ENCODE assay signal across 1 cellular context in genomic region chr7:7706101-7706511, GRCh38.
TF ChIP-seq lines count a peak whose summit lies in the region.

No MANE protein-coding gene starts in this region.

TF ChIP-seq in GM12878, 131 proteins besides CTCF, POLR2A, EP300 and RAD21 (continued from another document):
- TF ChIP-seq, protein P1, sequence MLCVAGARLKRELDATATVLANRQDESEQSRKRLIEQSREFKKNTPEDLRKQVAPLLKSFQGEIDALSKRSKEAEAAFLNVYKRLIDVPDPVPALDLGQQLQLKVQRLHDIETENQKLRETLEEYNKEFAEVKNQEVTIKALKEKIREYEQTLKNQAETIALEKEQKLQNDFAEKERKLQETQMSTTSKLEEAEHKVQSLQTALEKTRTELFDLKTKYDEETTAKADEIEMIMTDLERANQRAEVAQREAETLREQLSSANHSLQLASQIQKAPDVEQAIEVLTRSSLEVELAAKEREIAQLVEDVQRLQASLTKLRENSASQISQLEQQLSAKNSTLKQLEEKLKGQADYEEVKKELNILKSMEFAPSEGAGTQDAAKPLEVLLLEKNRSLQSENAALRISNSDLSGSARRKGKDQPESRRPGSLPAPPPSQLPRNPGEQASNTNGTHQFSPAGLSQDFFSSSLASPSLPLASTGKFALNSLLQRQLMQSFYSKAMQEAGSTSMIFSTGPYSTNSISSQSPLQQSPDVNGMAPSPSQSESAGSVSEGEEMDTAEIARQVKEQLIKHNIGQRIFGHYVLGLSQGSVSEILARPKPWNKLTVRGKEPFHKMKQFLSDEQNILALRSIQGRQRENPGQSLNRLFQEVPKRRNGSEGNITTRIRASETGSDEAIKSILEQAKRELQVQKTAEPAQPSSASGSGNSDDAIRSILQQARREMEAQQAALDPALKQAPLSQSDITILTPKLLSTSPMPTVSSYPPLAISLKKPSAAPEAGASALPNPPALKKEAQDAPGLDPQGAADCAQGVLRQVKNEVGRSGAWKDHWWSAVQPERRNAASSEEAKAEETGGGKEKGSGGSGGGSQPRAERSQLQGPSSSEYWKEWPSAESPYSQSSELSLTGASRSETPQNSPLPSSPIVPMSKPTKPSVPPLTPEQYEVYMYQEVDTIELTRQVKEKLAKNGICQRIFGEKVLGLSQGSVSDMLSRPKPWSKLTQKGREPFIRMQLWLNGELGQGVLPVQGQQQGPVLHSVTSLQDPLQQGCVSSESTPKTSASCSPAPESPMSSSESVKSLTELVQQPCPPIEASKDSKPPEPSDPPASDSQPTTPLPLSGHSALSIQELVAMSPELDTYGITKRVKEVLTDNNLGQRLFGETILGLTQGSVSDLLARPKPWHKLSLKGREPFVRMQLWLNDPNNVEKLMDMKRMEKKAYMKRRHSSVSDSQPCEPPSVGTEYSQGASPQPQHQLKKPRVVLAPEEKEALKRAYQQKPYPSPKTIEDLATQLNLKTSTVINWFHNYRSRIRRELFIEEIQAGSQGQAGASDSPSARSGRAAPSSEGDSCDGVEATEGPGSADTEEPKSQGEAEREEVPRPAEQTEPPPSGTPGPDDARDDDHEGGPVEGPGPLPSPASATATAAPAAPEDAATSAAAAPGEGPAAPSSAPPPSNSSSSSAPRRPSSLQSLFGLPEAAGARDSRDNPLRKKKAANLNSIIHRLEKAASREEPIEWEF (IDR thresholded peaks at IDR 0.05; ENCODE audit: insufficient replicate concordance, low read depth, low read length) = peak; percentile 81
- TF ChIP-seq, protein P2, sequence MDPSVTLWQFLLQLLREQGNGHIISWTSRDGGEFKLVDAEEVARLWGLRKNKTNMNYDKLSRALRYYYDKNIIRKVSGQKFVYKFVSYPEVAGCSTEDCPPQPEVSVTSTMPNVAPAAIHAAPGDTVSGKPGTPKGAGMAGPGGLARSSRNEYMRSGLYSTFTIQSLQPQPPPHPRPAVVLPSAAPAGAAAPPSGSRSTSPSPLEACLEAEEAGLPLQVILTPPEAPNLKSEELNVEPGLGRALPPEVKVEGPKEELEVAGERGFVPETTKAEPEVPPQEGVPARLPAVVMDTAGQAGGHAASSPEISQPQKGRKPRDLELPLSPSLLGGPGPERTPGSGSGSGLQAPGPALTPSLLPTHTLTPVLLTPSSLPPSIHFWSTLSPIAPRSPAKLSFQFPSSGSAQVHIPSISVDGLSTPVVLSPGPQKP (IDR thresholded peaks at IDR 0.05; ENCODE audit: low read depth, low read length) = no peak
- TF ChIP-seq BCLAF1 (IDR thresholded peaks at IDR 0.05) (no peak), BHLHE40 (IDR thresholded peaks at IDR 0.05; ENCODE audit: borderline replicate concordance in 1 of 2, low read depth in 2 of 2, low read length in 1 of 2) (peak; percentile 17 to 27; a peak in 2 of 4 replicates), ZNF622 (IDR thresholded peaks at IDR 0.05) (no peak), CBX3 (IDR thresholded peaks at IDR 0.05; ENCODE audit: borderline replicate concordance, low read depth) (no peak), ATF7 (IDR thresholded peaks at IDR 0.05; ENCODE audit: low read depth) (peak; percentile 88), IRF4 (IDR thresholded peaks at IDR 0.05; ENCODE audit: low read depth, low read length) (peak; percentile 72), PAX5 (IDR thresholded peaks at IDR 0.05; ENCODE audit: borderline replicate concordance, low read depth, low read length) (peak; percentile 32; the same call in 1 of the 2 replicates), BACH1 (IDR thresholded peaks at IDR 0.05; ENCODE audit: borderline replicate concordance) (peak; percentile 94; the same call in 1 of the 2 replicates), SIN3A (IDR thresholded peaks at IDR 0.05; ENCODE audit: low read depth, low read length) (no peak), KAT2A (conservative IDR thresholded peaks at IDR 0.05; ENCODE audit: control insufficient read depth, low read depth, low read length) (no peak), ATF3 (IDR thresholded peaks at IDR 0.05; ENCODE audit: borderline replicate concordance, extremely low read depth, low read depth, low read length) (no peak), JUND (IDR thresholded peaks at IDR 0.05; ENCODE audit: low read depth, low read length) (peak; percentile 79; the same call in 1 of the 2 replicates), CREB1 (IDR thresholded peaks at IDR 0.05; ENCODE audit: low read depth) (no peak), MLLT1 (IDR thresholded peaks at IDR 0.05) (peak; percentile 51; the same call in 1 of the 2 replicates)
- TF ChIP-seq, protein P3, sequence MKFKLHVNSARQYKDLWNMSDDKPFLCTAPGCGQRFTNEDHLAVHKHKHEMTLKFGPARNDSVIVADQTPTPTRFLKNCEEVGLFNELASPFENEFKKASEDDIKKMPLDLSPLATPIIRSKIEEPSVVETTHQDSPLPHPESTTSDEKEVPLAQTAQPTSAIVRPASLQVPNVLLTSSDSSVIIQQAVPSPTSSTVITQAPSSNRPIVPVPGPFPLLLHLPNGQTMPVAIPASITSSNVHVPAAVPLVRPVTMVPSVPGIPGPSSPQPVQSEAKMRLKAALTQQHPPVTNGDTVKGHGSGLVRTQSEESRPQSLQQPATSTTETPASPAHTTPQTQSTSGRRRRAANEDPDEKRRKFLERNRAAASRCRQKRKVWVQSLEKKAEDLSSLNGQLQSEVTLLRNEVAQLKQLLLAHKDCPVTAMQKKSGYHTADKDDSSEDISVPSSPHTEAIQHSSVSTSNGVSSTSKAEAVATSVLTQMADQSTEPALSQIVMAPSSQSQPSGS (IDR thresholded peaks at IDR 0.05; ENCODE audit: low read length) = peak; percentile 84
TF ChIP-seq in GM12878: peak in this region for 36.
